28 cellular contexts compared by ENCODE assay signal in the genomic region with DNA sequence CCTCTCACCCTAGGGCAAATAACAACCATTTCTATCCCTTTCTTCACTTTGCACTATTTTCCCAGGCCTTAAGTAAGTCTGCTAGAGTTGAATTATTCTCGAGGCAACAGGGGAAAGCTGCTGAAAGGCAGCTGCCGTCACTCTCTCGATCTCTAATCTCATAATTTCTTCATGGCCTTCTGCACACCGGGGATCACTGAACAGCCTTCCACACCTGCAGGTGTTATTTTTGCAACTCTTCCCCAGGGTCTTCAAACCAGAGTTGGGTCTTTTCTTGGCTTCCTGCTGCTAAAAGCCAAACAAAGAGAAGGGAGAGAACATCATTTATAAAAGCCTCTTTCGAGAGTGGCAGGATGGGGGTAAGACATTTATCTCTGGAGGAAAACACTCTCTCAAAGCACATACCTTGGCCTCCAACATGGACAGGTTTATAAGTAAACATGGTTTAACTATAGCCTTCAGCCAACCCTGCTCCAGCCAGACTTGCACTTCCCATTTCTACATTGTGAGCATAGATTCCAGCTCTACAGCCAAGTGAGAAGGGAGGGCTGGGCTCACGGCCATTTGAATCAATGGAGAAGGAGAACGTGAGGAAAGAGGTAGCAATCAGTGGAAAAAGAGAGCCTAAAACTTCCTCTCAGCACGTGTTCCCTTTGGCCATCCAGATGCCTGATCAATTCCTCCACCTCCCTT.
DNase-seq lines count a peak whose midpoint lies in the region; ATAC-seq and TF ChIP-seq lines count a peak whose summit lies in the region.
"Had no signal": no experiment of that assay in that cellular context is flagged by ENCODE, and none has a peak within 500 bp of the region (broad histone marks: within the 10 kb centered on the region; RNA-seq: fewer than 3 reads in every experiment).

No MANE protein-coding gene starts in this region.

- H3K27me3 Mint-ChIP-seq in chondrocyte (ENCODE audit: low read depth) = no peaks in the 10 kb centered on the region
- H3K27me3 Mint-ChIP-seq: activated naive CD4-positive, alpha-beta T cell treated with anti-CD3 and anti-CD28 coated beads, Interleukin-2, amount 50 U/mL, for 24 hours; CD4-positive, alpha-beta memory T cell had no signal

- intact Hi-C loops in prostate gland (cut with DNase I) = no loop called here
- intact Hi-C loops in head of caudate nucleus (cut with DNase I) = no loop called here

- H3K4me3 Mint-ChIP-seq in chondrocyte (ENCODE audit: unreplicated experiment) = no peak overlapping the region
- H3K4me3 Mint-ChIP-seq: activated naive CD4-positive, alpha-beta T cell treated with anti-CD3 and anti-CD28 coated beads, Interleukin-2, amount 50 U/mL, for 24 hours; activated T-helper 1 cell treated with anti-CD3 and anti-CD28 coated beads, Interleukin-12 subunit alpha, Interleukin-12 subunit beta, Interleukin-2, Interleukin-4 antibody, amounts not matched to agents 30 ng/mL and 10 ng/mL and 1 ng/mL, durations not matched to agents 14 hours and 24 hours and 36 hours; CD4-positive, alpha-beta memory T cell had no signal

- H3K9me3 ChIP-seq in gastroesophageal sphincter (no peaks in the 10 kb centered on the region), prostate gland (no peaks in the 10 kb centered on the region)
- H3K9me3 ChIP-seq: mucosa of descending colon, neutrophil, testis had no signal

- no peak for TF ChIP-seq EP300 in gastroesophageal sphincter (IDR thresholded peaks at IDR 0.05)

- H3K4me1 ChIP-seq in gastroesophageal sphincter (peaks cover 9 to 29% (median 14%) of the 10 kb centered on the region in 3 donors), prostate gland (replicated peaks) (no peaks in the 10 kb centered on the region)
- H3K4me1 ChIP-seq: testis had no signal

- TF ChIP-seq POLR2A in gastroesophageal sphincter (IDR thresholded peaks at IDR 0.05) (no peak), prostate gland (IDR thresholded peaks at IDR 0.05) (no peak)

- H3K4me3 ChIP-seq in gastroesophageal sphincter = no peak overlapping the region
- no peak overlapping the region for H3K4me3 ChIP-seq in prostate gland
- H3K4me3 ChIP-seq: coronary artery, GM12878, lung, mucosa of descending colon, testis had no signal

- TF ChIP-seq CTCF in gastroesophageal sphincter (IDR thresholded peaks at IDR 0.05) (no peak), prostate gland (IDR thresholded peaks at IDR 0.05) (no peak), chondrocyte (IDR thresholded peaks at IDR 0.05) (no peak)

- ATAC-seq in gastroesophageal sphincter (no peak), HG03135 (IDR thresholded peaks at IDR 0.05; ENCODE audit: unreplicated experiment) (no peak)
- ATAC-seq: activated CD4-positive, CD25-positive, alpha-beta regulatory T cell treated with anti-CD3 and anti-CD28 coated beads, Interleukin-2, amount 50 U/mL, for 24 hours; GM12878; mucosa of descending colon; stimulated activated naive CD8-positive, alpha-beta T cell treated with anti-CD3 and anti-CD28 coated beads, Interleukin-15, Interleukin-2, amounts not matched to agents 100 U/mL and 50 U/mL, for 24 hours had no signal

- 19 to 22% methylated on average over 7 of the region's 8 CpGs for WGBS in gastroesophageal sphincter (ENCODE audit: low coverage in 1 of 2), 2 donors
- WGBS in prostate gland = 24% methylated on average over 8 of the region's 8 CpGs

- H3K36me3 ChIP-seq in gastroesophageal sphincter = no peaks in the 10 kb centered on the region
- H3K36me3 ChIP-seq in prostate gland = no peaks in the 10 kb centered on the region
- H3K36me3 ChIP-seq: neutrophil had no signal

- H3K4me1 Mint-ChIP-seq in chondrocyte (ENCODE audit: low read depth) = no peaks in the 10 kb centered on the region
- H3K4me1 Mint-ChIP-seq: activated naive CD4-positive, alpha-beta T cell treated with anti-CD3 and anti-CD28 coated beads, Interleukin-2, amount 50 U/mL, for 24 hours; CD4-positive, alpha-beta memory T cell had no signal

- peak overlapping the region in 3 of 4 donors; percentile 23 to 37 (median 24) for H3K27ac ChIP-seq in gastroesophageal sphincter
- H3K27ac ChIP-seq in prostate gland = no peak overlapping the region
- H3K27ac ChIP-seq: 22Rv1, coronary artery, neutrophil, testis had no signal

- no peak overlapping the region for H3K27ac Mint-ChIP-seq in chondrocyte (ENCODE audit: unreplicated experiment)
- H3K27ac Mint-ChIP-seq: activated naive CD4-positive, alpha-beta T cell treated with anti-CD3 and anti-CD28 coated beads, Interleukin-2, amount 50 U/mL, for 24 hours; activated T-helper 1 cell treated with anti-CD3 and anti-CD28 coated beads, Interleukin-12 subunit alpha, Interleukin-12 subunit beta, Interleukin-2, Interleukin-4 antibody, amounts not matched to agents 30 ng/mL and 10 ng/mL and 1 ng/mL, durations not matched to agents 14 hours and 24 hours and 36 hours; CD4-positive, alpha-beta memory T cell had no signal

- peaks cover 3% of the 10 kb centered on the region for H3K9me3 Mint-ChIP-seq in chondrocyte (ENCODE audit: low read depth)
- H3K9me3 Mint-ChIP-seq: activated T-helper 1 cell treated with anti-CD3 and anti-CD28 coated beads, Interleukin-12 subunit alpha, Interleukin-12 subunit beta, Interleukin-2, Interleukin-4 antibody, amounts not matched to agents 30 ng/mL and 10 ng/mL and 1 ng/mL, durations not matched to agents 14 hours and 24 hours and 36 hours had no signal

- H3K36me3 Mint-ChIP-seq in chondrocyte (ENCODE audit: low read depth) = no peaks in the 10 kb centered on the region
- H3K36me3 Mint-ChIP-seq: activated naive CD4-positive, alpha-beta T cell treated with anti-CD3 and anti-CD28 coated beads, Interleukin-2, amount 50 U/mL, for 24 hours; CD4-positive, alpha-beta memory T cell had no signal

- H3K27me3 ChIP-seq in gastroesophageal sphincter (no peaks in the 10 kb centered on the region), prostate gland (replicated peaks; ENCODE audit: insufficient read depth) (no peaks in the 10 kb centered on the region)
- H3K27me3 ChIP-seq: neutrophil, testis had no signal

- DNase-seq in NCI-H1417 (lab: John Stamatoyannopoulos, UW) = peak in 2 of 3 experiments; percentile 4 to 26
- no peak for DNase-seq in NCI-H1417 treated with DMSO at 0.1 percent for 48 hours (lab: John Stamatoyannopoulos, UW)
- DNase-seq in NCI-H69 (lab: John Stamatoyannopoulos, UW) = peak; percentile 32
- peak; percentile 65 for DNase-seq in prostate gland (ENCODE audit: low spot score)
- DNase-seq in chondrocyte (ENCODE audit: low spot score) = no peak
- DNase-seq in head of caudate nucleus = no peak
- DNase-seq: activated CD4-positive, alpha-beta T cell treated with anti-CD3 and anti-CD28 coated beads, Interleukin-2, amount 50 U/mL, for 48 hours; CD4-positive, alpha-beta memory T cell; effector memory CD4-positive, alpha-beta T cell; erythroblast; Kasumi-1; kidney glomerular epithelial cell; mucosa of descending colon; NCI-H1092; NCI-H2029; NCI-H345; stimulated activated naive CD8-positive, alpha-beta T cell treated with anti-CD3 and anti-CD28 coated beads, Interleukin-15, Interleukin-2, amounts not matched to agents 100 U/mL and 50 U/mL, for 24 hours; testis had no signal

Comparison
In these comparisons a context has a peak if more than half of its experiments do, and no peak if none do; other contexts are left out.
1. DNase-seq: peak in NCI-H1417 (2 of 3), NCI-H69 (single experiment) and prostate gland (single experiment); none in NCI-H1417 treated with DMSO at 0.1 percent for 48 hours (single experiment), chondrocyte (single experiment) and head of caudate nucleus (0 of 42).
2. H3K27ac ChIP-seq: peak in gastroesophageal sphincter (3 of 4); none in prostate gland (0 of 2).